ENCODE assay signal across 9 cellular contexts in genomic region chr18:23992119-23992940, GRCh38. TPM values are rescaled to one million over a fixed set of nuclear protein-coding genes. Genes with fewer than 3 reads are reported as not detected.
DNase-seq lines count a peak whose midpoint lies in the region; ATAC-seq, FAIRE-seq and TF ChIP-seq lines count a peak whose summit lies in the region.
"Had no signal": no experiment of that assay in that cellular context is flagged by ENCODE, and none has a peak within 500 bp of the region (broad histone marks: within the 10 kb centered on the region; RNA-seq: fewer than 3 reads in every experiment).

No MANE protein-coding gene starts in this region.

- ATAC-seq in RWPE2 (ENCODE audit: low read depth): peak; percentile 88

- DNase-seq in GM12892 (ENCODE audit: insufficient read length) (no peak), RWPE2 (ENCODE audit: low spot score) (peak; percentile 77), caudate nucleus (lab: John Stamatoyannopoulos, UW) (peak in 35 of 61 donors; percentile 8 to 83 (median 25)), prostate gland (ENCODE audit: low spot score) (peak; percentile 51), amniotic stem cell (lab: John Stamatoyannopoulos, UW) (no peak), NCI-H524 (lab: John Stamatoyannopoulos, UW) (no peak), UCSD-AML1 (lab: John Stamatoyannopoulos, UW; ENCODE audit: unreplicated experiment) (no peak), KG1 (lab: John Stamatoyannopoulos, UW) (no peak)

- peak overlapping the region; percentile 50 for H3K27ac ChIP-seq in RWPE2 (ENCODE audit: poor library complexity, severe bottlenecking)
- peak overlapping the region; percentile 53 for H3K27ac ChIP-seq in caudate nucleus (ENCODE audit: low read depth, low read length)
- no peak overlapping the region for H3K27ac ChIP-seq in prostate gland
- H3K27ac ChIP-seq: HL-60 had no signal

- TF ChIP-seq CTCF in RWPE2 (IDR thresholded peaks at IDR 0.05; ENCODE audit: poor library complexity, severe bottlenecking) (no peak), prostate gland (IDR thresholded peaks at IDR 0.05) (no peak)

- peak; percentile 75 for FAIRE-seq in GM12892 (lab: Jason Lieb, UNC)

- no peak overlapping the region for H3K4me3 ChIP-seq in RWPE2 (ENCODE audit: severe bottlenecking)
- H3K4me3 ChIP-seq in prostate gland: no peak overlapping the region

- H3K9me3 ChIP-seq in RWPE2 (ENCODE audit: severe bottlenecking) (no peaks in the 10 kb centered on the region), prostate gland (no peaks in the 10 kb centered on the region)

- intact Hi-C loops in prostate gland (cut with DNase I): no loop called here

- peak; percentile 48; the same call in 1 of the 2 replicates for TF ChIP-seq POLR2A in GM12892 (IDR thresholded peaks at IDR 0.05; ENCODE audit: low read depth, low read length)
- no peak for TF ChIP-seq POLR2A in prostate gland (IDR thresholded peaks at IDR 0.05)

- H3K4me1 ChIP-seq in RWPE2 (ENCODE audit: insufficient read depth, poor library complexity, severe bottlenecking) (peaks cover 31% of the 10 kb centered on the region), prostate gland (replicated peaks) (no peaks in the 10 kb centered on the region)

- H3K36me3 ChIP-seq in RWPE2 (ENCODE audit: low read depth) (no peaks in the 10 kb centered on the region), prostate gland (no peaks in the 10 kb centered on the region)

- no peaks in the 10 kb centered on the region for H3K27me3 ChIP-seq in RWPE2 (ENCODE audit: insufficient read depth, poor library complexity, severe bottlenecking)
- H3K27me3 ChIP-seq in prostate gland (replicated peaks; ENCODE audit: insufficient read depth): no peaks in the 10 kb centered on the region

- WGBS in prostate gland: 54% methylated on average over 7 of the region's 7 CpGs

RNA-seq across cellular contexts. Expression of gene TTC39C, which starts 22.2 kb away (rescaled TPM):
- polyA plus RNA-seq in GM12892 (2012; ENCODE audit: missing spikeins): 83.9 TPM
- 10 to 100 TPM; 31.2 to 40.0 TPM for total RNA-seq in prostate gland

Comparison
In these comparisons a context has a peak if more than half of its experiments do, and no peak if none do; other contexts are left out.
1. DNase-seq: peak in RWPE2 (single experiment), caudate nucleus (35 of 61) and prostate gland (single experiment); none in GM12892 (single experiment), amniotic stem cell (single experiment), NCI-H524 (0 of 2), UCSD-AML1 (single experiment) and KG1 (single experiment).
2. H3K27ac ChIP-seq: peak in RWPE2 (single experiment) and caudate nucleus (single experiment); none in prostate gland (0 of 2).